1 cellular context compared by ENCODE assay signal in the genomic region with DNA sequence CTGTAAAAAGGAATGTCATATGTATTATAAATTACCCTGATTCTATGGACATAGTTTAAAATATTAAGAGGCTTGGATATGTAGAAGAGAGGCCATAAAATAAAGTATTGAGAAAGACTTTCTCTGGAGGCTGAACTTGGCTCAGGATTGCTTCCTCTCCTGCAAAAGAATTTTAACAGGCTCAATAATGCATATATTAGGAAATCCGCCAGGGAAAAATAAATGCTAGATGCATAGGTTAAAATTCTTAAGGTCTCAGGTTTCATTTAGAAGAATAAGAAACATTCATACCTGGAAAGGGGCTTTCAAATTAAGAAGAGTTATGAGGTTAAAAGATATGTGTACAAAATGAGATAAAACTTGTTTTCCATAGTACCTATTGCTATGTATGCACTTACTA.
TF ChIP-seq lines count a peak whose summit lies in the region.

No MANE protein-coding gene starts in this region.

TF ChIP-seq in Ishikawa, 13 proteins besides CTCF, POLR2A, EP300 and RAD21 (continued from another document):
- TF ChIP-seq, protein P1, sequence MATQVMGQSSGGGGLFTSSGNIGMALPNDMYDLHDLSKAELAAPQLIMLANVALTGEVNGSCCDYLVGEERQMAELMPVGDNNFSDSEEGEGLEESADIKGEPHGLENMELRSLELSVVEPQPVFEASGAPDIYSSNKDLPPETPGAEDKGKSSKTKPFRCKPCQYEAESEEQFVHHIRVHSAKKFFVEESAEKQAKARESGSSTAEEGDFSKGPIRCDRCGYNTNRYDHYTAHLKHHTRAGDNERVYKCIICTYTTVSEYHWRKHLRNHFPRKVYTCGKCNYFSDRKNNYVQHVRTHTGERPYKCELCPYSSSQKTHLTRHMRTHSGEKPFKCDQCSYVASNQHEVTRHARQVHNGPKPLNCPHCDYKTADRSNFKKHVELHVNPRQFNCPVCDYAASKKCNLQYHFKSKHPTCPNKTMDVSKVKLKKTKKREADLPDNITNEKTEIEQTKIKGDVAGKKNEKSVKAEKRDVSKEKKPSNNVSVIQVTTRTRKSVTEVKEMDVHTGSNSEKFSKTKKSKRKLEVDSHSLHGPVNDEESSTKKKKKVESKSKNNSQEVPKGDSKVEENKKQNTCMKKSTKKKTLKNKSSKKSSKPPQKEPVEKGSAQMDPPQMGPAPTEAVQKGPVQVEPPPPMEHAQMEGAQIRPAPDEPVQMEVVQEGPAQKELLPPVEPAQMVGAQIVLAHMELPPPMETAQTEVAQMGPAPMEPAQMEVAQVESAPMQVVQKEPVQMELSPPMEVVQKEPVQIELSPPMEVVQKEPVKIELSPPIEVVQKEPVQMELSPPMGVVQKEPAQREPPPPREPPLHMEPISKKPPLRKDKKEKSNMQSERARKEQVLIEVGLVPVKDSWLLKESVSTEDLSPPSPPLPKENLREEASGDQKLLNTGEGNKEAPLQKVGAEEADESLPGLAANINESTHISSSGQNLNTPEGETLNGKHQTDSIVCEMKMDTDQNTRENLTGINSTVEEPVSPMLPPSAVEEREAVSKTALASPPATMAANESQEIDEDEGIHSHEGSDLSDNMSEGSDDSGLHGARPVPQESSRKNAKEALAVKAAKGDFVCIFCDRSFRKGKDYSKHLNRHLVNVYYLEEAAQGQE (IDR thresholded peaks at IDR 0.05; ENCODE audit: low read depth) = no peak
- TF ChIP-seq NFIC (IDR thresholded peaks at IDR 0.05) = peak; percentile 91
- TF ChIP-seq YY1 (IDR thresholded peaks at IDR 0.05; ENCODE audit: low read depth) = no peak
